In the genomic region with DNA sequence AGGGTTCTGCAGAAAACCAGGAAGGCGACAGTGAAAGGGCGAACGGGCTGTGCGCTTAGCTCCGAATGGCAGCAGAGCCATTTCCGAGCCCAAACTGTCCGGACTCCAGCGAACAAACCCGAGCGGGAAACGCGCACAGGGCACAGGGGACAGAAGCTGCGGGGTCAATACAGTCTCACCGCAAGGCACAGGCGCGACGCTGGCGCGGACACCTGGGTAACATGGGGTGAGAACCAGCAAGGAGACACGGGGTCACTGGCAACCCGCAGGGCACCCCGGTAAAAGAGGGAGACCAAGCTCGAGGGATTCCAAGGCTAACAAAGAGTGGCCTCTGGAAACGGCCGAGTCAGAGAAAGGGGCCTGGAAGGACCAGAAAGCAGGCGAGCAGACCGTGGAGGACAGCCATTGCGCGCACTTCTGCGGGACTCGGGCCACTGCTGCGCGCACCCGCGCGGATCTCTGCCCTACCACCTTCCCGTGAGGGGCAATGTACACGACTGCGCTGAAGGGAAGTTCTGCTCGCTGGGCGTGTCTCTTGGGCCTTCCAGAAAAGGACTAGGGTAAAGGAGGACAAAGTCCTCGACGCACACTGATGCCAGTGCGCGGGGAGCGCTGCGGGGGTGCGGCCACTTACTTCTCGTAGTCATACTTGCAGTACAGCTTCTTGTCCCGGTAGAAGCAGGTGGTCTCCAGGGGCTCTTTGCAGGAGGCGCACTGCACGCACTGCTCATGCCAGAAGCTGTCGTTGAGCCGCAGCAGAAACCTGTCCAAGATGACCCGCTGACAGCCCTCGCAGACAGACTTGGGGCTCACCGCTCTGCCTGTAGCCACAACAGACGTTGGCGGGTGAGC, we compare ENCODE assay signal across 1 cellular context.
TF ChIP-seq lines count a peak whose summit lies in the region.

No MANE protein-coding gene starts in this region.

TF ChIP-seq in K562, 482 proteins besides CTCF, POLR2A, EP300 and RAD21 (continued from another document):
- TF ChIP-seq, protein P1, sequence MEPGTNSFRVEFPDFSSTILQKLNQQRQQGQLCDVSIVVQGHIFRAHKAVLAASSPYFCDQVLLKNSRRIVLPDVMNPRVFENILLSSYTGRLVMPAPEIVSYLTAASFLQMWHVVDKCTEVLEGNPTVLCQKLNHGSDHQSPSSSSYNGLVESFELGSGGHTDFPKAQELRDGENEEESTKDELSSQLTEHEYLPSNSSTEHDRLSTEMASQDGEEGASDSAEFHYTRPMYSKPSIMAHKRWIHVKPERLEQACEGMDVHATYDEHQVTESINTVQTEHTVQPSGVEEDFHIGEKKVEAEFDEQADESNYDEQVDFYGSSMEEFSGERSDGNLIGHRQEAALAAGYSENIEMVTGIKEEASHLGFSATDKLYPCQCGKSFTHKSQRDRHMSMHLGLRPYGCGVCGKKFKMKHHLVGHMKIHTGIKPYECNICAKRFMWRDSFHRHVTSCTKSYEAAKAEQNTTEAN (CRISPR knock-in tag; IDR thresholded peaks at IDR 0.05), result no peak
